ENCODE assay signal across 8 cellular contexts in genomic region chr16:12573730-12574383, GRCh38.
A peak's percentile ranks its signal among the peaks of the same experiment; 100 is the strongest.
DNase-seq lines count a peak whose midpoint lies in the region; ATAC-seq, FAIRE-seq and TF ChIP-seq lines count a peak whose summit lies in the region.

No MANE protein-coding gene starts in this region.

- CTCF ChIA-PET in A673 (lab: Charles Lee), result interaction anchor here (0.8 kb wide), 1 partner anchor 245 kb away, joined by 3 read pairs; no protein-coding TSS in a partner anchor

- H3K4me3 ChIP-seq in A673 (ENCODE audit: low read depth, low read length, poor library complexity, severe bottlenecking), result no peak overlapping the region

- H3K27me3 ChIP-seq in A673 (replicated peaks; ENCODE audit: insufficient read depth, low read depth, low read length, poor library complexity), result no peaks in the 10 kb centered on the region

- H3K4me1 ChIP-seq in A673 (ENCODE audit: insufficient read depth, low read length, poor library complexity, severe bottlenecking), result no peaks in the 10 kb centered on the region

- no TSS peak for BruUV-seq in A673 (replicated peaks; lab: Mats Ljungman, UMichigan)

- TF ChIP-seq CTCF in A673 (conservative IDR thresholded peaks at IDR 0.05; ENCODE audit: low read depth, low read length), result peak; percentile 74

- H3K9me3 ChIP-seq in A673 (ENCODE audit: low read depth, low read length, poor library complexity, severe bottlenecking), result no peaks in the 10 kb centered on the region

- H3K36me3 ChIP-seq in A673 (ENCODE audit: insufficient read depth, low read length, poor library complexity, severe bottlenecking), result no peaks in the 10 kb centered on the region

- DNase-seq in A673 (ENCODE audit: low spot score) (peak; percentile 46), GM19238 (ENCODE audit: insufficient read length, low spot score) (peak; percentile 62), OCI-M1 (lab: John Stamatoyannopoulos, UW) (peak; percentile 80), activated T-cell treated with anti-CD3 and anti-CD28 coated beads for 48 hours (ENCODE audit: low read depth) (peak; percentile 68), frontal cortex (ENCODE audit: low spot score in 2 of 2) (peak; percentile 39 to 54), posterior cingulate gyrus (peak in 8 of 10 donors; percentile 34 to 94 (median 62))

- no peak for FAIRE-seq in frontal cortex (lab: Jason Lieb, UNC)

- ATAC-seq in HG03442 (IDR thresholded peaks at IDR 0.05; ENCODE audit: unreplicated experiment) (no peak), HG02970 (IDR thresholded peaks at IDR 0.05; ENCODE audit: low FRiP score, unreplicated experiment) (no peak)

- intact Hi-C loops in A673 (cut with micrococcal nuclease; ENCODE audit: unreplicated experiment), result loop anchor here (2.0 to 10.0 kb wide), 3 partner anchors 245 to 1301 kb away; no protein-coding TSS in a partner anchor
- intact Hi-C loops in posterior cingulate gyrus (cut with DNase I), result loop anchor here (5.0 kb wide), 2 partner anchors 57 to 243 kb away; no protein-coding TSS in a partner anchor

- no peak overlapping the region for H3K27ac ChIP-seq in A673 (ENCODE audit: low read depth, low read length, poor library complexity, severe bottlenecking)

- POLR2A ChIA-PET in A673 (lab: Charles Lee; ENCODE audit: low non-redundant PET), result no interaction called here
